In genomic region chr5:110105692-110106091, GRCh38 we compare ENCODE assay signal across 13 cellular contexts.
DNase-seq lines count a peak whose midpoint lies in the region; ATAC-seq and TF ChIP-seq lines count a peak whose summit lies in the region.
"Had no signal": no experiment of that assay in that cellular context is flagged by ENCODE, and none has a peak within 500 bp of the region (broad histone marks: within the 10 kb centered on the region; RNA-seq: fewer than 3 reads in every experiment).

No MANE protein-coding gene starts in this region.

- no peaks in the 10 kb centered on the region for H3K36me3 Mint-ChIP-seq in activated naive CD4-positive, alpha-beta T cell treated with anti-CD3 and anti-CD28 coated beads for 36 hours (ENCODE audit: low read depth)
- H3K36me3 Mint-ChIP-seq: natural killer cell; stimulated activated effector memory CD8-positive, alpha-beta T cell treated with anti-CD3 and anti-CD28 coated beads, Interleukin-12 subunit alpha, Interleukin-12 subunit beta, amount 100 ng/mL, for 72 hours had no signal

- H3K27ac ChIP-seq in prostate gland (no peak overlapping the region), Peyer's patch (no peak overlapping the region)

- TF ChIP-seq POLR2A in prostate gland (IDR thresholded peaks at IDR 0.05) (no peak), Peyer's patch (IDR thresholded peaks at IDR 0.05) (no peak)

- TF ChIP-seq CTCF in prostate gland (IDR thresholded peaks at IDR 0.05) (no peak), Peyer's patch (IDR thresholded peaks at IDR 0.05) (no peak)

- H3K4me3 Mint-ChIP-seq in activated naive CD4-positive, alpha-beta T cell treated with anti-CD3 and anti-CD28 coated beads for 36 hours = no peak overlapping the region
- H3K4me3 Mint-ChIP-seq: activated naive CD8-positive, alpha-beta T cell treated with anti-CD3 and anti-CD28 coated beads, Interleukin-2, amount 50 U/mL, for 24 hours; natural killer cell; stimulated activated effector memory CD8-positive, alpha-beta T cell treated with anti-CD3 and anti-CD28 coated beads, Interleukin-12 subunit alpha, Interleukin-12 subunit beta, amount 100 ng/mL, for 72 hours had no signal

- H3K4me3 ChIP-seq in prostate gland (no peak overlapping the region), Peyer's patch (no peak overlapping the region)

- no peaks in the 10 kb centered on the region for H3K27me3 ChIP-seq in prostate gland (replicated peaks; ENCODE audit: insufficient read depth)
- no peaks in the 10 kb centered on the region for H3K27me3 ChIP-seq in Peyer's patch

- no peak for ATAC-seq in GM19397 (IDR thresholded peaks at IDR 0.05; ENCODE audit: unreplicated experiment)
- ATAC-seq: activated naive CD8-positive, alpha-beta T cell treated with anti-CD3 and anti-CD28 coated beads, Interleukin-2, amount 50 U/mL, for 24 hours; natural killer cell; stimulated activated effector memory CD8-positive, alpha-beta T cell treated with anti-CD3 and anti-CD28 coated beads, Interleukin-12 subunit alpha, Interleukin-12 subunit beta, amount 100 ng/mL, for 72 hours had no signal

- no peak overlapping the region for H3K27ac Mint-ChIP-seq in activated naive CD4-positive, alpha-beta T cell treated with anti-CD3 and anti-CD28 coated beads for 36 hours
- H3K27ac Mint-ChIP-seq: activated naive CD8-positive, alpha-beta T cell treated with anti-CD3 and anti-CD28 coated beads, Interleukin-2, amount 50 U/mL, for 24 hours; natural killer cell; stimulated activated effector memory CD8-positive, alpha-beta T cell treated with anti-CD3 and anti-CD28 coated beads, Interleukin-12 subunit alpha, Interleukin-12 subunit beta, amount 100 ng/mL, for 72 hours had no signal

- intact Hi-C loops in prostate gland (cut with DNase I) = no loop called here
- intact Hi-C loops in activated naive CD4-positive, alpha-beta T cell treated with anti-CD3 and anti-CD28 coated beads for 36 hours (cut with micrococcal nuclease) = loop anchor here (2.0 kb wide), 1 partner anchor 17 kb away; no protein-coding TSS in a partner anchor

- H3K9me3 ChIP-seq in prostate gland = no peaks in the 10 kb centered on the region
- no peaks in the 10 kb centered on the region for H3K9me3 ChIP-seq in Peyer's patch

- no peaks in the 10 kb centered on the region for H3K36me3 ChIP-seq in prostate gland
- H3K36me3 ChIP-seq in Peyer's patch = no peaks in the 10 kb centered on the region

- WGBS in prostate gland = 21% methylated on average over 2 of the region's 2 CpGs

- CTCF ChIA-PET in activated naive CD4-positive, alpha-beta T cell treated with anti-CD3 and anti-CD28 coated beads for 36 hours (lab: Charles Lee) = no interaction called here

- H3K4me1 ChIP-seq in prostate gland (replicated peaks) (no peaks in the 10 kb centered on the region), Peyer's patch (peaks cover 0 to 6% (median 0%) of the 10 kb centered on the region in 4 donors)

- H3K9me3 Mint-ChIP-seq in activated naive CD4-positive, alpha-beta T cell treated with anti-CD3 and anti-CD28 coated beads for 36 hours = no peaks in the 10 kb centered on the region
- H3K9me3 Mint-ChIP-seq: activated naive CD8-positive, alpha-beta T cell treated with anti-CD3 and anti-CD28 coated beads, Interleukin-2, amount 50 U/mL, for 24 hours; natural killer cell; stimulated activated effector memory CD8-positive, alpha-beta T cell treated with anti-CD3 and anti-CD28 coated beads, Interleukin-12 subunit alpha, Interleukin-12 subunit beta, amount 100 ng/mL, for 72 hours had no signal

- H3K4me1 Mint-ChIP-seq in activated naive CD4-positive, alpha-beta T cell treated with anti-CD3 and anti-CD28 coated beads for 36 hours (ENCODE audit: low read depth) = peaks cover 39% of the 10 kb centered on the region
- H3K4me1 Mint-ChIP-seq: stimulated activated effector memory CD8-positive, alpha-beta T cell treated with anti-CD3 and anti-CD28 coated beads, Interleukin-12 subunit alpha, Interleukin-12 subunit beta, amount 100 ng/mL, for 72 hours had no signal

- no peaks in the 10 kb centered on the region for H3K27me3 Mint-ChIP-seq in activated naive CD4-positive, alpha-beta T cell treated with anti-CD3 and anti-CD28 coated beads for 36 hours (ENCODE audit: low read depth)
- H3K27me3 Mint-ChIP-seq: activated naive CD8-positive, alpha-beta T cell treated with anti-CD3 and anti-CD28 coated beads, Interleukin-2, amount 50 U/mL, for 24 hours had no signal

- DNase-seq in GM04503 (ENCODE audit: low read depth) (peak; percentile 5), NCI-H1694 treated with DMSO at 0.1 percent for 48 hours (lab: John Stamatoyannopoulos, UW) (peak; percentile 8), fibroblast of peridontal ligament (ENCODE audit: extremely low read depth) (peak; percentile 23), prostate gland (ENCODE audit: low spot score) (peak; percentile 18), Peyer's patch (no peak), NCI-H748 treated with DMSO at 0.1 percent for 48 hours (lab: John Stamatoyannopoulos, UW) (no peak)
- DNase-seq in activated naive CD4-positive, alpha-beta T cell treated with anti-CD3 and anti-CD28 coated beads for 36 hours = no peak
- DNase-seq: activated naive CD8-positive, alpha-beta T cell treated with anti-CD3 and anti-CD28 coated beads, Interleukin-2, amount 50 U/mL, for 24 hours; DMS153; natural killer cell; NK-92 treated with Interleukin-12 subunit alpha and Interleukin-12 subunit beta, amount 100 ng/mL, for 24 hours had no signal

Comparison
In these comparisons a context has a peak if more than half of its experiments do, and no peak if none do; other contexts are left out.
1. DNase-seq: peak in GM04503 (single experiment), NCI-H1694 treated with DMSO at 0.1 percent for 48 hours (single experiment), fibroblast of peridontal ligament (single experiment) and prostate gland (single experiment); none in Peyer's patch (0 of 3), activated naive CD4-positive, alpha-beta T cell treated with anti-CD3 and anti-CD28 coated beads for 36 hours (single experiment) and NCI-H748 treated with DMSO at 0.1 percent for 48 hours (single experiment).